Comparison of ENCODE assay signal across 8 cellular contexts in genomic region chr21:41112740-41113692, GRCh38. TPM values are rescaled to one million over a fixed set of nuclear protein-coding genes. Genes with fewer than 3 reads are reported as not detected.
DNase-seq lines count a peak whose midpoint lies in the region; ATAC-seq and TF ChIP-seq lines count a peak whose summit lies in the region.

No MANE protein-coding gene starts in this region.

- no peaks in the 10 kb centered on the region for H3K9me3 Mint-ChIP-seq in CD8-positive, alpha-beta T cell
- H3K9me3 Mint-ChIP-seq in chondrocyte (ENCODE audit: low read depth), result no peaks in the 10 kb centered on the region

- peak overlapping the region; percentile 79 for H3K4me3 Mint-ChIP-seq in CD8-positive, alpha-beta T cell
- peak overlapping the region; percentile 64 for H3K4me3 Mint-ChIP-seq in chondrocyte (ENCODE audit: unreplicated experiment)

- no peak overlapping the region for H3K27ac ChIP-seq in CD8-positive, alpha-beta T cell (ENCODE audit: low read depth, low read length)
- no peak overlapping the region for H3K27ac ChIP-seq in MM.1S (ENCODE audit: low read length)

- H3K4me2 ChIP-seq in MM.1S (ENCODE audit: low read depth, low read length), result peak overlapping the region; percentile 68

- peak overlapping the region; percentile 43 for H3K4me3 ChIP-seq in CD8-positive, alpha-beta T cell (ENCODE audit: low read depth, low read length)
- H3K4me3 ChIP-seq in MM.1S (ENCODE audit: low read length), result peak overlapping the region; percentile 45
- no peak overlapping the region for H3K4me3 ChIP-seq in mucosa of descending colon

- peaks cover 12% of the 10 kb centered on the region for H3K4me1 ChIP-seq in CD8-positive, alpha-beta T cell (ENCODE audit: insufficient read depth, low read length)
- H3K4me1 ChIP-seq in MM.1S (ENCODE audit: low read length) (peaks cover 8% of the 10 kb centered on the region; the same call in 1 of the 2 replicates), mucosa of descending colon (ENCODE audit: low read depth) (no peaks in the 10 kb centered on the region)

- H3K9ac ChIP-seq in MM.1S (ENCODE audit: low read length), result no peak overlapping the region

- H3K79me2 ChIP-seq in MM.1S (ENCODE audit: low read length), result no peaks in the 10 kb centered on the region

- intact Hi-C loops in CD8-positive, alpha-beta T cell (cut with DNase I, micrococcal nuclease), result no loop called here
- intact Hi-C loops in mucosa of descending colon (cut with DNase I, micrococcal nuclease), result no loop called here

- peaks cover 27% of the 10 kb centered on the region for H3K4me1 Mint-ChIP-seq in CD8-positive, alpha-beta T cell (ENCODE audit: low read depth)
- peaks cover 20% of the 10 kb centered on the region for H3K4me1 Mint-ChIP-seq in chondrocyte (ENCODE audit: low read depth)

- no peaks in the 10 kb centered on the region for H3K36me3 ChIP-seq in CD8-positive, alpha-beta T cell (ENCODE audit: insufficient read depth, low read length)
- H3K36me3 ChIP-seq in MM.1S (replicated peaks; ENCODE audit: insufficient read depth, low read length) (no peaks in the 10 kb centered on the region), mucosa of descending colon (ENCODE audit: low read depth) (no peaks in the 10 kb centered on the region)

- DNase-seq in CD8-positive, alpha-beta T cell, result peak in 1 of 7 experiments; percentile 11
- DNase-seq in MM.1S (peak; percentile 52), chondrocyte (ENCODE audit: low spot score) (no peak), mucosa of descending colon (no peak), NCI-H2107 (lab: John Stamatoyannopoulos, UW) (no peak), NCI-H1930 (lab: John Stamatoyannopoulos, UW) (no peak)

- H3F3A ChIP-seq in MM.1S (ENCODE audit: insufficient read depth, low read length), result no peaks in the 10 kb centered on the region

- H3K27ac Mint-ChIP-seq in CD8-positive, alpha-beta T cell, result peak overlapping the region; percentile 82
- H3K27ac Mint-ChIP-seq in chondrocyte (ENCODE audit: unreplicated experiment), result peak overlapping the region; percentile 91

- no peaks in the 10 kb centered on the region for H3K9me2 ChIP-seq in MM.1S (replicated peaks; ENCODE audit: insufficient read depth, low read length)

- peaks cover 6% of the 10 kb centered on the region for H3K27me3 Mint-ChIP-seq in CD8-positive, alpha-beta T cell (ENCODE audit: low read depth)
- peaks cover 8% of the 10 kb centered on the region for H3K27me3 Mint-ChIP-seq in chondrocyte (ENCODE audit: low read depth)

- no peaks in the 10 kb centered on the region for H4K20me1 ChIP-seq in MM.1S (ENCODE audit: insufficient read depth, low read length)

- no peak for ATAC-seq in CD8-positive, alpha-beta T cell
- ATAC-seq in mucosa of descending colon, result peak; percentile 44
- ATAC-seq in HG02678 (IDR thresholded peaks at IDR 0.05; ENCODE audit: unreplicated experiment), result no peak
- no peak for ATAC-seq in HG03025 (IDR thresholded peaks at IDR 0.05; ENCODE audit: low FRiP score, unreplicated experiment)

- POLR2A ChIA-PET in CD8-positive, alpha-beta T cell (lab: Charles Lee), result no interaction called here

- peak overlapping the region; percentile 74 for H2AFZ ChIP-seq in MM.1S (ENCODE audit: low read length)

- no peak for TF ChIP-seq CTCF in CD8-positive, alpha-beta T cell (IDR thresholded peaks at IDR 0.05)
- TF ChIP-seq CTCF in MM.1S (IDR thresholded peaks at IDR 0.05; ENCODE audit: low read length) (no peak), chondrocyte (IDR thresholded peaks at IDR 0.05) (no peak), mucosa of descending colon (IDR thresholded peaks at IDR 0.05) (no peak)

- no peaks in the 10 kb centered on the region for H3K9me3 ChIP-seq in CD8-positive, alpha-beta T cell (ENCODE audit: low read length)
- no peaks in the 10 kb centered on the region for H3K9me3 ChIP-seq in MM.1S (replicated peaks; ENCODE audit: insufficient read depth, low read length)
- H3K9me3 ChIP-seq in mucosa of descending colon, result no peaks in the 10 kb centered on the region

- CTCF ChIA-PET in CD8-positive, alpha-beta T cell (lab: Charles Lee), result interaction anchor here (1.0 kb wide), 1 partner anchor 14 kb away, joined by 3 read pairs; no protein-coding TSS in a partner anchor

- no peaks in the 10 kb centered on the region for H3K36me3 Mint-ChIP-seq in CD8-positive, alpha-beta T cell
- no peaks in the 10 kb centered on the region for H3K36me3 Mint-ChIP-seq in chondrocyte (ENCODE audit: low read depth)

- no peaks in the 10 kb centered on the region for H3K27me3 ChIP-seq in CD8-positive, alpha-beta T cell (ENCODE audit: insufficient read depth, low read length)
- no peaks in the 10 kb centered on the region for H3K27me3 ChIP-seq in MM.1S (replicated peaks; ENCODE audit: insufficient read depth, low read length)

RNA-seq across cellular contexts. Expression of gene BACE2, which starts 54.9 kb away (rescaled TPM):
- 1 to 10 TPM in 1 of 2 experiments, under 1 TPM in 1; 0.75 to 1.1 TPM for total RNA-seq in CD8-positive, alpha-beta T cell
- 68.0 to 78.8 TPM (median 77.9 TPM) in 3 replicates for total RNA-seq in chondrocyte
- 100 to 1,000 TPM in 1 of 3 donors, 10 to 100 TPM in 2; 37.2 to 115 (median 51.2) TPM for total RNA-seq in mucosa of descending colon

Comparison
In these comparisons a context has a peak if more than half of its experiments do, and no peak if none do; other contexts are left out.
1. RNA of gene BACE2, which starts 54.9 kb away (total RNA-seq): 68.0 to 78.8 TPM in chondrocyte and 37.2 to 115 TPM in mucosa of descending colon; 0.75 to 1.1 TPM in CD8-positive, alpha-beta T cell; every median in the first group is over 10 times any median in the second.